ENCODE assay signal across 15 cellular contexts in the genomic region with DNA sequence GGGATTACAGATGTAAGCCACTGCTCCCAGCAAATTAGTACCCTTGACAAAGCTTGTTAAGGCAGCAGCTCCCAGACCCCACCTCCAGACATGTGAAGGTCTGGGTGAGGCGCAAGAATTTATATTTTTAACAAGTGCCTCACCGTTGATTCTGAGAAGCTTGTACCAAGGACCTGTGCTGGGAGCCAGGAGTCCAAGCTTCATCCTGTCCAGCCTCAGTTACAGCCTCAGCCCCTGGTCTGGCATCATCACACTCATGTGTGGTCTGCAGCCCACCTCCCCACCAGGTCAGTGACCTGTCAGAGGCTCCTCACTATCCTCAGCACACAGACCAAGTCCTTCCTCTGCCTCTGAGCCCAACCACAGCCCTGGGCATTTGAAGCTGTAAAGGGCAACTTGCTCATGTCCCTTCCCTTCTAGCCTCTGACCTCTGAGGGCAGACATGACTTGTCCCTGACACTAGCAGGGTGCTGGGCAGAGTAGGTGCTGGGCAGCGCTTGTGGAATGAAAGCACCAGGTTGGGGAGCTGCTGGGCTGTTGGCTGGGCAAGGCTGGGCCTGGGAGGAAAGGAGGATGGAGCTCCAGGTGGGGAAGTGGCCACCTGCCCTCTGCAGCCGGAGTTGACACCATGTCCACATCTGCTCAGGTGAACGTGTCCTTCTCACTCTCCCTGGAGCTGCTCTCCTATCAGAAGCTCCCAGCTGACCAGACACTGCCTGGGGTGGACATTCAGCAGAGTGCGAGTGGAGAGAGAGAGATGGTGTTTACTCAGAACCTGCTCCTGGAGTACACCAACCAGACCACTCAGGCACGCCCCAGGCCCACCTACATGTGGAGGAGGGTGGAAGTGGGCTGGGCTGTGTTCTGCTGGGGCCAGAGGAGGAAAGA. TPM values are rescaled to one million over a fixed set of nuclear protein-coding genes. Genes with fewer than 3 reads are reported as not detected.
DNase-seq lines count a peak whose midpoint lies in the region; TF ChIP-seq lines count a peak whose summit lies in the region.
"Had no signal": no experiment of that assay in that cellular context is flagged by ENCODE, and none has a peak within 500 bp of the region (broad histone marks: within the 10 kb centered on the region; RNA-seq: fewer than 3 reads in every experiment).

No MANE protein-coding gene starts in this region.

- DNase-seq in activated CD8-positive, alpha-beta memory T cell treated with anti-CD3 and anti-CD28 coated beads, Interleukin-2, amount 50 U/mL, for 4 hours: peak; percentile 8
- no peak for DNase-seq in activated CD8-positive, alpha-beta memory T cell treated with anti-CD3 and anti-CD28 coated beads, Interleukin-2, amount 50 U/mL, for 48 hours
- DNase-seq in Calu3: no peak
- no peak for DNase-seq in immature natural killer cell
- DNase-seq in posterior vena cava (ENCODE audit: low spot score): peak; percentile 75
- DNase-seq in stimulated activated CD8-positive, alpha-beta memory T cell treated with anti-CD3 and anti-CD28 coated beads, Interleukin-4, amount 100 ng/mL, for 48 hours: no peak
- no peak for DNase-seq in iPS-NIHi7 (ENCODE audit: extremely low spot score)
- DNase-seq in stimulated activated CD4-positive, alpha-beta T cell treated with anti-CD3 and anti-CD28 coated beads, Interleukin-1b, Interleukin-23, amount 100 ng/mL, for 48 hours: no peak
- DNase-seq: activated CD4-positive, alpha-beta memory T cell treated with anti-CD3 and anti-CD28 coated beads, Interleukin-2, amount 10 ng/mL, durations not matched to agents 7 days and 5 days; central memory CD4-positive, alpha-beta T cell; DMS153; effector CD8-positive, alpha-beta T cell; NCI-H2107; NCI-H510A treated with DMSO at 0.1 percent for 48 hours; stimulated activated CD4-positive, alpha-beta T cell treated with anti-CD3 and anti-CD28 coated beads, Interleukin-2, amount 100 ng/mL, for 48 hours had no signal

- H3K27me3 Mint-ChIP-seq in Calu3 (ENCODE audit: unreplicated experiment) (peaks cover 13% of the 10 kb centered on the region), immature natural killer cell (ENCODE audit: low read depth in 3 of 3) (peaks cover 0 to 9% (median 5%) of the 10 kb centered on the region in 3 donors)
- H3K27me3 Mint-ChIP-seq: activated CD4-positive, alpha-beta memory T cell treated with anti-CD3 and anti-CD28 coated beads, Interleukin-2, amount 10 ng/mL, durations not matched to agents 7 days and 5 days had no signal

- H3K27ac Mint-ChIP-seq in Calu3 (ENCODE audit: unreplicated experiment): peak overlapping the region; percentile 30
- peak overlapping the region in 5 of 6 donors; percentile 39 to 66 (median 53) for H3K27ac Mint-ChIP-seq in immature natural killer cell

- no TSS peak for BruUV-seq in Calu3 (replicated peaks; lab: Mats Ljungman, UMichigan)

- CTCF ChIA-PET in Calu3 (lab: Charles Lee): interaction anchor here (0.6 to 0.7 kb wide), 2 partner anchors 338 to 650 kb away, joined by 3 read pairs; no protein-coding TSS in a partner anchor

- peaks cover 9% of the 10 kb centered on the region for H3K4me1 Mint-ChIP-seq in Calu3 (ENCODE audit: low read depth, unreplicated experiment)
- H3K4me1 Mint-ChIP-seq in immature natural killer cell: peaks cover 0 to 2% of the 10 kb centered on the region in 2 donors

- TF ChIP-seq CTCF in Calu3 (IDR thresholded peaks at IDR 0.05; ENCODE audit: unreplicated experiment): no peak

- H3K36me3 Mint-ChIP-seq in Calu3 (ENCODE audit: insufficient read depth, unreplicated experiment) (peaks cover 59% of the 10 kb centered on the region), immature natural killer cell (peaks cover 6 to 24% (median 7%) of the 10 kb centered on the region in 3 donors)

- H3K4me3 Mint-ChIP-seq in Calu3 (ENCODE audit: low read depth, unreplicated experiment) (no peak overlapping the region), immature natural killer cell (no peak overlapping the region)
- H3K4me3 Mint-ChIP-seq: activated CD4-positive, alpha-beta memory T cell treated with anti-CD3 and anti-CD28 coated beads, Interleukin-2, amount 10 ng/mL, durations not matched to agents 7 days and 5 days had no signal

- H3K9me3 Mint-ChIP-seq in Calu3 (ENCODE audit: low read depth, unreplicated experiment) (no peaks in the 10 kb centered on the region), immature natural killer cell (no peaks in the 10 kb centered on the region)
- H3K9me3 Mint-ChIP-seq: activated CD4-positive, alpha-beta memory T cell treated with anti-CD3 and anti-CD28 coated beads, Interleukin-2, amount 10 ng/mL, durations not matched to agents 7 days and 5 days had no signal

- intact Hi-C loops in Calu3 (cut with micrococcal nuclease; ENCODE audit: unreplicated experiment): loop anchor here (5.0 kb wide), 2 partner anchors 127 to 177 kb away; no protein-coding TSS in a partner anchor
- intact Hi-C loops in posterior vena cava (cut with DNase I): loop anchor here in 1 of 2 donors (5.0 kb wide), 1 partner anchor 362 kb away; no protein-coding TSS in a partner anchor

RNA-seq across cellular contexts. Expression of gene ACAA1, which starts 16.9 kb away (rescaled TPM):
- total RNA-seq in Calu3 (2022): 64.5 and 71.1 TPM in 2 replicates
- polyA plus RNA-seq in immature natural killer cell: 100 to 1,000 TPM in 1 of 3 donors, 10 to 100 TPM in 2; 74.8 to 113 (median 82.8) TPM
- total RNA-seq in posterior vena cava: 10 to 100 TPM; 29.8 to 41.9 TPM

RNA-seq across cellular contexts. Expression of gene MYD88, which starts 18.4 kb away (rescaled TPM):
- total RNA-seq in Calu3 (2022) (35.2 and 44.2 TPM in 2 replicates), posterior vena cava (10 to 100 TPM; 24.7 to 26.3 TPM)
- 100 to 1,000 TPM in 2 of 3 donors, 10 to 100 TPM in 1; 94.0 to 205 (median 129) TPM for polyA plus RNA-seq in immature natural killer cell

RNA-seq across cellular contexts. Expression of gene OXSR1, which starts 45.3 kb away (rescaled TPM):
- 49.5 and 50.4 TPM in 2 replicates for total RNA-seq in Calu3 (2022)
- polyA plus RNA-seq in immature natural killer cell: 10 to 100 TPM; 13.1 to 16.1 (median 13.5) TPM
- 10 to 100 TPM; 30.4 to 52.3 TPM for total RNA-seq in posterior vena cava

Comparison
In these comparisons a context has a peak if more than half of its experiments do, and no peak if none do; other contexts are left out.
1. DNase-seq: peak in activated CD8-positive, alpha-beta memory T cell treated with anti-CD3 and anti-CD28 coated beads, Interleukin-2, amount 50 U/mL, for 4 hours (single experiment) and posterior vena cava (single experiment); none in activated CD8-positive, alpha-beta memory T cell treated with anti-CD3 and anti-CD28 coated beads, Interleukin-2, amount 50 U/mL, for 48 hours (single experiment), Calu3 (single experiment), immature natural killer cell (0 of 3), stimulated activated CD8-positive, alpha-beta memory T cell treated with anti-CD3 and anti-CD28 coated beads, Interleukin-4, amount 100 ng/mL, for 48 hours (single experiment), iPS-NIHi7 (single experiment) and stimulated activated CD4-positive, alpha-beta T cell treated with anti-CD3 and anti-CD28 coated beads, Interleukin-1b, Interleukin-23, amount 100 ng/mL, for 48 hours (single experiment).